12 cellular contexts compared by ENCODE assay signal in genomic region chr7:2066251-2066919, GRCh38.
A peak's percentile ranks its signal among the peaks of the same experiment; 100 is the strongest.
DNase-seq lines count a peak whose midpoint lies in the region; ATAC-seq and TF ChIP-seq lines count a peak whose summit lies in the region.
"Had no signal": no experiment of that assay in that cellular context is flagged by ENCODE, and none has a peak within 500 bp of the region (broad histone marks: within the 10 kb centered on the region; RNA-seq: fewer than 3 reads in every experiment).

No MANE protein-coding gene starts in this region.

- H3K27me3 Mint-ChIP-seq in activated CD4-positive, alpha-beta T cell treated with anti-CD3 and anti-CD28 coated beads, Interleukin-2, amount 10 ng/mL, durations not matched to agents 24 days and 14 days: no peaks in the 10 kb centered on the region

- peak; percentile 81 for DNase-seq in activated CD4-positive, alpha-beta T cell treated with anti-CD3 and anti-CD28 coated beads, Interleukin-2, amount 10 ng/mL, durations not matched to agents 24 days and 14 days
- DNase-seq in activated naive CD4-positive, alpha-beta T cell treated with anti-CD3 and anti-CD28 coated beads, Interleukin-2, amount 50 U/mL, for 72 hours (ENCODE audit: low spot score in 2 of 2): peak in 1 of 2 donors; percentile 18
- peak; percentile 2 to 7 for DNase-seq in stimulated activated CD4-positive, alpha-beta T cell treated with anti-CD3 and anti-CD28 coated beads, Interleukin-2, amount 100 ng/mL, for 48 hours
- DNase-seq in COR-L47 (lab: John Stamatoyannopoulos, UW) (no peak), CD1c-positive myeloid dendritic cell (ENCODE audit: extremely low spot score) (no peak), transverse colon (no peak)
- no peak for DNase-seq in NK-92 treated with Interleukin-12 subunit alpha and Interleukin-12 subunit beta, amount 100 ng/mL, for 24 hours (lab: John Stamatoyannopoulos, UW)
- DNase-seq: HFFc6, NCI-H446 had no signal

- ATAC-seq in activated naive CD4-positive, alpha-beta T cell treated with anti-CD3 and anti-CD28 coated beads, Interleukin-2, amount 50 U/mL, for 72 hours: peak; percentile 26 to 69
- ATAC-seq: GM12878 had no signal

- H3K9me3 ChIP-seq in KOPT-K1 (ENCODE audit: insufficient read depth, low read length, poor library complexity, severe bottlenecking) (peaks cover 3% of the 10 kb centered on the region), transverse colon (no peaks in the 10 kb centered on the region)
- H3K9me3 ChIP-seq: esophagus muscularis mucosa had no signal

- intact Hi-C loops in activated CD4-positive, alpha-beta T cell treated with anti-CD3 and anti-CD28 coated beads, Interleukin-2, amount 10 ng/mL, durations not matched to agents 24 days and 14 days (cut with micrococcal nuclease): no loop called here
- intact Hi-C loops in transverse colon (cut with DNase I; ENCODE audit: low total_unique reads): no loop called here

- TF ChIP-seq CTCF in transverse colon (IDR thresholded peaks at IDR 0.05): no peak

- H3K27ac Mint-ChIP-seq in activated CD4-positive, alpha-beta T cell treated with anti-CD3 and anti-CD28 coated beads, Interleukin-2, amount 10 ng/mL, durations not matched to agents 24 days and 14 days: peak overlapping the region; percentile 53
- peak overlapping the region; percentile 78 to 81 for H3K27ac Mint-ChIP-seq in activated naive CD4-positive, alpha-beta T cell treated with anti-CD3 and anti-CD28 coated beads, Interleukin-2, amount 50 U/mL, for 72 hours
- H3K27ac Mint-ChIP-seq: HFFc6 had no signal

- no peaks in the 10 kb centered on the region for H3K9me3 Mint-ChIP-seq in activated CD4-positive, alpha-beta T cell treated with anti-CD3 and anti-CD28 coated beads, Interleukin-2, amount 10 ng/mL, durations not matched to agents 24 days and 14 days
- no peaks in the 10 kb centered on the region for H3K9me3 Mint-ChIP-seq in activated naive CD4-positive, alpha-beta T cell treated with anti-CD3 and anti-CD28 coated beads, Interleukin-2, amount 50 U/mL, for 72 hours
- H3K9me3 Mint-ChIP-seq: HFFc6 had no signal

- no peak for TF ChIP-seq POLR2A in transverse colon (IDR thresholded peaks at IDR 0.05)

- no peak for TF ChIP-seq EP300 in transverse colon (IDR thresholded peaks at IDR 0.05; ENCODE audit: low read depth)

- in situ Hi-C loops in transverse colon (cut with MboI; ENCODE audit: low pct_ligation_motif_present in 1 of 4, low pct_unique_long_range_greater_than_20kb in 1 of 4, low sequenced_read_pairs in 3 of 4): no loop called here

- H3K36me3 Mint-ChIP-seq in activated CD4-positive, alpha-beta T cell treated with anti-CD3 and anti-CD28 coated beads, Interleukin-2, amount 10 ng/mL, durations not matched to agents 24 days and 14 days (ENCODE audit: low read depth): no peaks in the 10 kb centered on the region
- no peaks in the 10 kb centered on the region for H3K36me3 Mint-ChIP-seq in activated naive CD4-positive, alpha-beta T cell treated with anti-CD3 and anti-CD28 coated beads, Interleukin-2, amount 50 U/mL, for 72 hours

- H3K4me1 ChIP-seq in transverse colon: peaks cover 6 to 25% (median 19%) of the 10 kb centered on the region in 4 donors

- WGBS in transverse colon (ENCODE audit: low coverage in 1 of 2), 2 donors: 89% methylated on average over 28 of the region's 28 CpGs; no CpG with 5 or more reads in 1 of the 2 donors

- no peaks in the 10 kb centered on the region for H3K27me3 ChIP-seq in transverse colon
- H3K27me3 ChIP-seq: esophagus muscularis mucosa had no signal

- H3K4me3 Mint-ChIP-seq in activated CD4-positive, alpha-beta T cell treated with anti-CD3 and anti-CD28 coated beads, Interleukin-2, amount 10 ng/mL, durations not matched to agents 24 days and 14 days: peak overlapping the region; percentile 59
- H3K4me3 Mint-ChIP-seq: HFFc6 had no signal

- H3K27ac ChIP-seq in KOPT-K1 (ENCODE audit: low read depth, low read length, poor library complexity, severe bottlenecking) (peak overlapping the region; percentile 97), transverse colon (no peak overlapping the region)
- H3K27ac ChIP-seq: esophagus muscularis mucosa had no signal

- H3K36me3 ChIP-seq in KOPT-K1 (ENCODE audit: insufficient read depth, low read length) (peaks cover 51% of the 10 kb centered on the region), transverse colon (no peaks in the 10 kb centered on the region)

- H3K4me3 ChIP-seq in transverse colon: no peak overlapping the region
- H3K4me3 ChIP-seq: esophagus muscularis mucosa, GM12878 had no signal

- peaks cover 3% of the 10 kb centered on the region for H3K4me1 Mint-ChIP-seq in activated CD4-positive, alpha-beta T cell treated with anti-CD3 and anti-CD28 coated beads, Interleukin-2, amount 10 ng/mL, durations not matched to agents 24 days and 14 days

Comparison
In these comparisons a context has a peak if more than half of its experiments do, and no peak if none do; other contexts are left out.
1. DNase-seq: peak in activated CD4-positive, alpha-beta T cell treated with anti-CD3 and anti-CD28 coated beads, Interleukin-2, amount 10 ng/mL, durations not matched to agents 24 days and 14 days (single experiment) and stimulated activated CD4-positive, alpha-beta T cell treated with anti-CD3 and anti-CD28 coated beads, Interleukin-2, amount 100 ng/mL, for 48 hours (2 of 2); none in COR-L47 (single experiment), NK-92 treated with Interleukin-12 subunit alpha and Interleukin-12 subunit beta, amount 100 ng/mL, for 24 hours (single experiment), CD1c-positive myeloid dendritic cell (single experiment) and transverse colon (single experiment).